ENCODE assay signal across 18 cellular contexts in the genomic region with DNA sequence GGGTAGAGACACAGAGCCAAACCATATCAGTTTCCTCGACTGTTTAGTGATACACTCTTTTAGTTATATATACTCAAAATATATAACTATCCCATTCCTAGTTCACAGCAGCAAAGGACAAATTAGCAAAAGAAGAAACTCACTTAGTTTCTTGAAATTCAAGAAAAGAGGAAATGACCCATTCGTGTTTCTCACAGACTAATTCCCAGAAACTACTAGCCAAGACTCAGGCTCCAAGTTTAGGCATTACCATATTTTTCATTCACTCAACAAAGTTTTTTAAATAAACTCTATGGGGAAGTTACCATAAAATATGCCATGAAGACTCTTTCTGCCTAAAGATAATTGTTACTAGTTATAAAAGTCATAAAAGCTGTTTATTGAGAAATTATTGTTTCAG.
DNase-seq lines count a peak whose midpoint lies in the region; ATAC-seq, FAIRE-seq and TF ChIP-seq lines count a peak whose summit lies in the region.
"Had no signal": no experiment of that assay in that cellular context is flagged by ENCODE, and none has a peak within 500 bp of the region (broad histone marks: within the 10 kb centered on the region; RNA-seq: fewer than 3 reads in every experiment).

No MANE protein-coding gene starts in this region.

- dilution Hi-C loops in mammary epithelial cell (cut with HindIII; ENCODE audit: low sequenced_read_pairs): no loop called here

- no peak for TF ChIP-seq CTCF in OCI-LY3 (IDR thresholded peaks at IDR 0.05; ENCODE audit: low read depth, low read length)
- no peak for TF ChIP-seq CTCF in GM12878 (IDR thresholded peaks at IDR 0.05 in 2 of 3, conservative IDR thresholded peaks at IDR 0.05 in 1 of 3; ENCODE audit: control insufficient read depth in 2 of 3, extremely low read depth in 1 of 3, insufficient read depth in 1 of 3, low read depth in 3 of 3, low read length in 3 of 3)
- TF ChIP-seq CTCF in mammary epithelial cell (conservative IDR thresholded peaks at IDR 0.05 in 1 of 2, IDR thresholded peaks at IDR 0.05 in 1 of 2; ENCODE audit: extremely low read depth in 1 of 2, insufficient read depth in 1 of 2, low read depth in 1 of 2, low read length in 2 of 2): no peak

- DNase-seq in NOMO-1 treated with DMSO at 0.1 percent for 48 hours (lab: John Stamatoyannopoulos, UW; ENCODE audit: unreplicated experiment) (peak; percentile 9), NOMO-1 treated with dmso at 0.1 percent for 144 hours (lab: John Stamatoyannopoulos, UW; ENCODE audit: unreplicated experiment) (no peak), GM12878 (ENCODE audit: low read depth, low spot score) (no peak), amygdala (lab: John Stamatoyannopoulos, UW) (no peak), middle frontal gyrus (ENCODE audit: extremely low spot score, low spot score) (no peak), mammary epithelial cell (no peak)
- DNase-seq: 8988T; Calu3; CD8-positive, alpha-beta T cell; GF-D8; HCEC 1CT had no signal

- RAD21 ChIA-PET in GM12878 (lab: Charles Lee; ENCODE audit: unreplicated experiment): no interaction called here

- H3K9ac ChIP-seq in OCI-LY3 (ENCODE audit: low read length): no peak overlapping the region
- H3K9ac ChIP-seq in GM12878 (ENCODE audit: control insufficient read depth, insufficient read depth, low read length): no peak overlapping the region
- H3K9ac ChIP-seq in mammary epithelial cell (ENCODE audit: insufficient read depth, low read length): no peak overlapping the region
- H3K9ac ChIP-seq: BLaER1 had no signal

- SMC1A ChIA-PET in GM12878 (lab: Charles Lee; ENCODE audit: uncharacterized antibody, unreplicated experiment): interaction anchor here (0.7 to 1.4 kb wide), 4 partner anchors 9 to 88 kb away, joined by 3 to 4 read pairs (median 3); no protein-coding TSS in a partner anchor

- intact Hi-C loops in GM12878 (cut with micrococcal nuclease; ENCODE audit: unreplicated experiment): no loop called here
- intact Hi-C loops in mammary epithelial cell (cut with micrococcal nuclease): no loop called here

- TF ChIP-seq POLR2A in GM12878 (IDR thresholded peaks at IDR 0.05; ENCODE audit: low read depth, low read length): no peak

- H3K36me3 ChIP-seq in OCI-LY3 (replicated peaks; ENCODE audit: low read depth, low read length) (peaks cover 8% of the 10 kb centered on the region), GM12878 (ENCODE audit: control insufficient read depth in 2 of 2, insufficient read depth in 2 of 2, low read length in 1 of 2) (no peaks in the 10 kb centered on the region), mammary epithelial cell (ENCODE audit: insufficient read depth, low read length) (no peaks in the 10 kb centered on the region)
- H3K36me3 ChIP-seq: BLaER1 had no signal

- TF ChIP-seq RAD21 in GM12878 (IDR thresholded peaks at IDR 0.05; ENCODE audit: insufficient read depth, low read depth, low read length): no peak

- H3K79me2 ChIP-seq in OCI-LY3 (ENCODE audit: low read length) (no peaks in the 10 kb centered on the region), GM12878 (ENCODE audit: control insufficient read depth, insufficient read depth, low read length) (no peaks in the 10 kb centered on the region), mammary epithelial cell (ENCODE audit: insufficient read depth, low read length) (no peaks in the 10 kb centered on the region)

- H4K20me1 ChIP-seq in OCI-LY3 (ENCODE audit: insufficient read depth, low read length): no peaks in the 10 kb centered on the region
- H4K20me1 ChIP-seq in GM12878 (ENCODE audit: control insufficient read depth, insufficient read depth): no peaks in the 10 kb centered on the region
- H4K20me1 ChIP-seq in mammary epithelial cell (ENCODE audit: insufficient read depth, low read length): no peaks in the 10 kb centered on the region
- H4K20me1 ChIP-seq: BLaER1 had no signal

- H3K4me3 ChIP-seq in OCI-LY3 (ENCODE audit: low read length): no peak overlapping the region
- no peak overlapping the region for H3K4me3 ChIP-seq in GM12878
- H3K4me3 ChIP-seq in mammary epithelial cell (replicated peaks in 1 of 3; ENCODE audit: insufficient read depth in 1 of 3, low read depth in 2 of 3, low read length in 3 of 3): no peak overlapping the region
- H3K4me3 ChIP-seq: BLaER1, GM23338 had no signal

- H3K4me2 ChIP-seq in OCI-LY3 (ENCODE audit: low read length) (peak overlapping the region; percentile 19), GM12878 (ENCODE audit: control insufficient read depth, insufficient read depth) (no peak overlapping the region), mammary epithelial cell (ENCODE audit: insufficient read depth, low read depth, low read length) (no peak overlapping the region)
- H3K4me2 ChIP-seq: BLaER1, GM23338 had no signal

- FAIRE-seq in GM12878 (lab: Jason Lieb, UNC): no peak
- FAIRE-seq: GM12892, GM18507, H54 had no signal

- POLR2A ChIA-PET in GM12878 (lab: Charles Lee): no interaction called here

- H3K9me3 ChIP-seq in OCI-LY3 (ENCODE audit: insufficient read depth, low read length) (no peaks in the 10 kb centered on the region), GM12878 (replicated peaks; ENCODE audit: control insufficient read depth, insufficient read depth, low read length) (no peaks in the 10 kb centered on the region), mammary epithelial cell (replicated peaks; ENCODE audit: insufficient read depth, low read length) (no peaks in the 10 kb centered on the region)
- H3K9me3 ChIP-seq: BLaER1 had no signal

- H3K27me3 ChIP-seq in OCI-LY3 (ENCODE audit: low read depth, low read length): no peaks in the 10 kb centered on the region
- H3K27me3 ChIP-seq in GM12878 (replicated peaks in 1 of 2; ENCODE audit: control insufficient read depth in 2 of 2, insufficient read depth in 2 of 2, low read length in 1 of 2): no peaks in the 10 kb centered on the region
- no peaks in the 10 kb centered on the region for H3K27me3 ChIP-seq in mammary epithelial cell (ENCODE audit: insufficient read depth, low read length)
- H3K27me3 ChIP-seq: BLaER1 had no signal

- peak; percentile 43 for ATAC-seq in GM12878
- ATAC-seq: CD8-positive, alpha-beta T cell; GM23338 had no signal

- H3K27ac ChIP-seq in OCI-LY3 (ENCODE audit: low read length): peak overlapping the region; percentile 25; the same call in 1 of the 2 replicates
- H3K27ac ChIP-seq in GM12878 (ENCODE audit: control insufficient read depth, insufficient read depth): no peak overlapping the region
- no peak overlapping the region for H3K27ac ChIP-seq in mammary epithelial cell (ENCODE audit: insufficient read depth, low read depth, low read length)
- H3K27ac ChIP-seq: BLaER1, HL-60 had no signal

- TF ChIP-seq EP300 in GM12878 (IDR thresholded peaks at IDR 0.05; ENCODE audit: borderline replicate concordance in 1 of 2, control insufficient read depth in 1 of 2, low read depth in 2 of 2, low read length in 2 of 2): no peak

- in situ Hi-C loops in GM12878 (cut with MboI) (no loop called here), mammary epithelial cell (cut with MboI; ENCODE audit: low sequenced_read_pairs in 2 of 2) (no loop called here)

- CTCF ChIA-PET in GM12878 (lab: Yijun Ruan, JAX) (interaction anchor here (0.6 to 1.6 kb wide), 3 partner anchors 19 to 87 kb away, joined by 4 to 6 read pairs (median 4); no protein-coding TSS in a partner anchor), mammary epithelial cell (lab: Charles Lee; ENCODE audit: low non-redundant PET) (no interaction called here)

- BruUV-seq in GM12878 (replicated peaks; lab: Mats Ljungman, UMichigan) (no TSS peak), mammary epithelial cell (replicated peaks; lab: Mats Ljungman, UMichigan) (no TSS peak)

- H3K4me1 ChIP-seq in OCI-LY3 (ENCODE audit: low read length): peaks cover 17% of the 10 kb centered on the region
- H3K4me1 ChIP-seq in GM12878 (ENCODE audit: control insufficient read depth, insufficient read depth, low read length): no peaks in the 10 kb centered on the region
- no peaks in the 10 kb centered on the region for H3K4me1 ChIP-seq in mammary epithelial cell (ENCODE audit: insufficient read depth, low read length)

- no peak overlapping the region for H2AFZ ChIP-seq in OCI-LY3 (ENCODE audit: low read depth, low read length)
- H2AFZ ChIP-seq in GM12878 (ENCODE audit: control insufficient read depth, low read depth, low read length): no peak overlapping the region
- H2AFZ ChIP-seq in mammary epithelial cell (ENCODE audit: low read depth, low read length): no peak overlapping the region
- H2AFZ ChIP-seq: GM23338 had no signal

- 0% methylated on average over 2 of the region's 2 CpGs for WGBS in GM12878 (ENCODE audit: insufficient coverage, insufficient replicate concordance, low lambda C conversion rate, missing lambda C conversion rate)
- 45% methylated on average over 2 of the region's 2 CpGs for WGBS in mammary epithelial cell (ENCODE audit: low coverage, missing lambda C conversion rate)

TF ChIP-seq in GM12878, 131 proteins besides CTCF, POLR2A, EP300 and RAD21 (continues in another document):
- TF ChIP-seq ZNF384 (IDR thresholded peaks at IDR 0.05; ENCODE audit: borderline replicate concordance, low read depth, low read length) (no peak), SPI1 (IDR thresholded peaks at IDR 0.05; ENCODE audit: borderline replicate concordance, insufficient read depth, low read depth, low read length) (peak; percentile 81; the same call in 1 of the 2 replicates), CBFB (IDR thresholded peaks at IDR 0.05; ENCODE audit: low read depth) (no peak), MTA2 (IDR thresholded peaks at IDR 0.05; ENCODE audit: low read depth) (0 out of 2 replicates have a peak, but pooled peaks have one; percentile 12)
- TF ChIP-seq, protein P1, sequence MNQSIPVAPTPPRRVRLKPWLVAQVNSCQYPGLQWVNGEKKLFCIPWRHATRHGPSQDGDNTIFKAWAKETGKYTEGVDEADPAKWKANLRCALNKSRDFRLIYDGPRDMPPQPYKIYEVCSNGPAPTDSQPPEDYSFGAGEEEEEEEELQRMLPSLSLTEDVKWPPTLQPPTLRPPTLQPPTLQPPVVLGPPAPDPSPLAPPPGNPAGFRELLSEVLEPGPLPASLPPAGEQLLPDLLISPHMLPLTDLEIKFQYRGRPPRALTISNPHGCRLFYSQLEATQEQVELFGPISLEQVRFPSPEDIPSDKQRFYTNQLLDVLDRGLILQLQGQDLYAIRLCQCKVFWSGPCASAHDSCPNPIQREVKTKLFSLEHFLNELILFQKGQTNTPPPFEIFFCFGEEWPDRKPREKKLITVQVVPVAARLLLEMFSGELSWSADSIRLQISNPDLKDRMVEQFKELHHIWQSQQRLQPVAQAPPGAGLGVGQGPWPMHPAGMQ (IDR thresholded peaks at IDR 0.05; ENCODE audit: borderline replicate concordance): no peak
- TF ChIP-seq, protein P2, sequence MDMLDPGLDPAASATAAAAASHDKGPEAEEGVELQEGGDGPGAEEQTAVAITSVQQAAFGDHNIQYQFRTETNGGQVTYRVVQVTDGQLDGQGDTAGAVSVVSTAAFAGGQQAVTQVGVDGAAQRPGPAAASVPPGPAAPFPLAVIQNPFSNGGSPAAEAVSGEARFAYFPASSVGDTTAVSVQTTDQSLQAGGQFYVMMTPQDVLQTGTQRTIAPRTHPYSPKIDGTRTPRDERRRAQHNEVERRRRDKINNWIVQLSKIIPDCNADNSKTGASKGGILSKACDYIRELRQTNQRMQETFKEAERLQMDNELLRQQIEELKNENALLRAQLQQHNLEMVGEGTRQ (IDR thresholded peaks at IDR 0.05; ENCODE audit: borderline replicate concordance, low read depth, low read length): no peak
